ENCODE assay signal across 8 cellular contexts in the genomic region with DNA sequence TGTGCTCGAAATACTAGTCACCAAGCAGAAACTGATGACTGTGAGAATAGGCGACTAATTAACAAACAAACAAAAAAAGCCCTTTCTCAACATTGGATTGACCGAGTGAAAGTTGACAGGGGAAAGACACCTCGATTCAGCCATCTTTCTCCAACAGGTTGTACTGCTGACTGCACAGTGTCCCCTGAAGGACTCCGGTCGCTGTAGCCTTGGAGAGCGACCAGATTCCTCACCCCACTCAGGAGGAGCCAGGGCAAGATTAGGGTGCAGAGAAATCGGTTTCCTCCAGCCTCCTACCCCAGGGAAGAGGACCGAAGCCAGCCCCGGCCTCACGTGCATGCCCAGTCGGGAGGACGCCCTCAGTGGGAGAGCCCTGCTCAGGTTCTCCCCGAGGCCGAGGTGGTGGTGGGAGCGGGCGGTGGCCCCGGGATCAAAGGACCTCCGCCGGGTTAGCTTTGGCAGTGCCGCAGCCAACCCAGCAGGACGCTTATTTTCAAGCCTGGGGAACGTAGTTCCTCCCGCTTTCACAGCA. TPM values are rescaled to one million over a fixed set of nuclear protein-coding genes. Genes with fewer than 3 reads are reported as not detected.
DNase-seq lines count a peak whose midpoint lies in the region; ATAC-seq and TF ChIP-seq lines count a peak whose summit lies in the region.

No MANE protein-coding gene starts in this region.

- H3K27ac ChIP-seq in SU-DHL-6 (ENCODE audit: low read depth, low read length) (no peak overlapping the region), left lung (peak overlapping the region; percentile 96 to 98)

- no peaks in the 10 kb centered on the region for H4K20me1 ChIP-seq in SU-DHL-6 (ENCODE audit: low read depth, low read length)

- peak overlapping the region; percentile 68 for H3K4me2 ChIP-seq in SU-DHL-6 (ENCODE audit: low read depth, low read length, poor library complexity, severe bottlenecking)

- H3K4me3 ChIP-seq in SU-DHL-6 (ENCODE audit: insufficient read depth, low read length, poor library complexity, severe bottlenecking) (peak overlapping the region; percentile 65), choroid plexus epithelial cell (ENCODE audit: low read depth, low read length) (peak overlapping the region; percentile 85), left lung (peak overlapping the region; percentile 48 to 85)

- peak overlapping the region; percentile 90 for H2AFZ ChIP-seq in SU-DHL-6 (ENCODE audit: low read depth, low read length, severe bottlenecking)

- peak; percentile 62 for DNase-seq in D341Med (ENCODE audit: low spot score)
- peak; percentile 42 for DNase-seq in choroid plexus epithelial cell (ENCODE audit: low read depth)
- peak in 1 of 2 donors; percentile 61 for DNase-seq in left lung
- peak; percentile 31 for DNase-seq in stimulated activated CD4-positive, alpha-beta T cell treated with anti-CD3 and anti-CD28 coated beads, Interleukin-4, amount 100 ng/mL, for 48 hours (ENCODE audit: low read depth in 2 of 2)
- DNase-seq in NCI-H1417 treated with DMSO at 0.1 percent for 48 hours (lab: John Stamatoyannopoulos, UW) = no peak

- ATAC-seq in GM21360 (IDR thresholded peaks at IDR 0.05; ENCODE audit: unreplicated experiment) (peak; percentile 18), HG03565 (IDR thresholded peaks at IDR 0.05; ENCODE audit: unreplicated experiment) (peak; percentile 10), left lung (peak; percentile 51)

- no peaks in the 10 kb centered on the region for H3K9me2 ChIP-seq in SU-DHL-6 (replicated peaks; ENCODE audit: insufficient read depth, low read length)

- 0 out of 2 replicates have a peak, but pooled peaks cover 2% of the 10 kb centered on the region for H3F3A ChIP-seq in SU-DHL-6 (ENCODE audit: insufficient read depth)

- peaks cover 30% of the 10 kb centered on the region for H3K79me2 ChIP-seq in SU-DHL-6 (ENCODE audit: insufficient read depth, low read length)

- H3K36me3 ChIP-seq in SU-DHL-6 (ENCODE audit: low read length) (no peaks in the 10 kb centered on the region), left lung (no peaks in the 10 kb centered on the region)

- peak overlapping the region; percentile 80 for H3K9ac ChIP-seq in SU-DHL-6 (ENCODE audit: low read length)

- TF ChIP-seq CTCF in SU-DHL-6 (IDR thresholded peaks at IDR 0.05; ENCODE audit: insufficient read depth, low read length, poor library complexity, severe bottlenecking) = no peak
- TF ChIP-seq CTCF in choroid plexus epithelial cell (conservative IDR thresholded peaks at IDR 0.05; ENCODE audit: low read depth, low read length) = no peak
- TF ChIP-seq CTCF in left lung (IDR thresholded peaks at IDR 0.05) = no peak

- H3K27me3 ChIP-seq in SU-DHL-6 (ENCODE audit: low read length) = no peaks in the 10 kb centered on the region
- H3K27me3 ChIP-seq in left lung = no peaks in the 10 kb centered on the region

- no peaks in the 10 kb centered on the region for H3K9me3 ChIP-seq in SU-DHL-6 (ENCODE audit: insufficient read depth, low read length)
- no peaks in the 10 kb centered on the region for H3K9me3 ChIP-seq in left lung

- peaks cover 3 to 37% of the 10 kb centered on the region in 2 donors for H3K4me1 ChIP-seq in left lung

- intact Hi-C loops in left lung (cut with DNase I) = no loop called here

RNA-seq across cellular contexts. Expression of gene RAP1GDS1, which starts 1.1 kb away (rescaled TPM):
- total RNA-seq in left lung = 10 to 100 TPM; 43.7 to 49.1 TPM
